1 cellular context compared by ENCODE assay signal in genomic region chr6:4797590-4797989, GRCh38.
TF ChIP-seq lines count a peak whose summit lies in the region.

No MANE protein-coding gene starts in this region.

TF ChIP-seq in HEK293, 187 proteins besides CTCF, POLR2A, EP300 and RAD21 (continued from another document):
- no peak for TF ChIP-seq ZNF26 (tag by site-specific recombination; IDR thresholded peaks at IDR 0.05)
- no peak for TF ChIP-seq ZFP41 (tag by site-specific recombination; IDR thresholded peaks at IDR 0.05; ENCODE audit: borderline replicate concordance)
- TF ChIP-seq ZNF544 (tag by site-specific recombination; IDR thresholded peaks at IDR 0.05) = no peak
